In the genomic region with DNA sequence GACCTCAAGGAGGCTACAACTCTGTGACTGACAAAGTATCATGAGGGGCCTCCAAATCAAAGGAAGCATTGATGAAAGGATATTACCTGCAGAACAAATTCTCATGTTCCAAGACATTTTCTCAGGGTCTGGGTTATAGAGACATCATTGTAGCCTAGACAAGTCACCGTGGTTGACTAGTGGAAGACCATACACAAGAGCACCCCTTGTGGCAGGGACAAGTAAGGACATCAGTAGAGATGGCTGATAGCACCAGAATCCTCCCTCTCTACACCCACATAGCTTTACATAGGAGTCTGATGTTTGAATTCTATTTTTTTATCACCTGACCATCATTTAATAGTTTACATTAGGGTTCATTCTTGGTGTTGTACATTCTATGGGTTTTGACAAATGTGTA, we compare ENCODE assay signal across 13 cellular contexts. TPM values are rescaled to one million over a fixed set of nuclear protein-coding genes. Genes with fewer than 3 reads are reported as not detected.
DNase-seq lines count a peak whose midpoint lies in the region; TF ChIP-seq lines count a peak whose summit lies in the region.
"Had no signal": no experiment of that assay in that cellular context is flagged by ENCODE, and none has a peak within 500 bp of the region (broad histone marks: within the 10 kb centered on the region; RNA-seq: fewer than 3 reads in every experiment).

No MANE protein-coding gene starts in this region.

- H4K20me1 ChIP-seq in DOHH2 (ENCODE audit: control insufficient read depth, insufficient read depth, low read depth, low read length) (no peaks in the 10 kb centered on the region), GM23248 (ENCODE audit: insufficient read depth) (no peaks in the 10 kb centered on the region)

- no peaks in the 10 kb centered on the region for H3K4me1 ChIP-seq in DOHH2 (ENCODE audit: control insufficient read depth, low read length)
- H3K4me1 ChIP-seq in GM23248 (ENCODE audit: insufficient read depth): no peaks in the 10 kb centered on the region

- H3K4me2 ChIP-seq in DOHH2 (ENCODE audit: low read length) (no peak overlapping the region), GM23248 (ENCODE audit: unreplicated experiment) (no peak overlapping the region)

- no peak overlapping the region for H2AFZ ChIP-seq in GM23248

- TF ChIP-seq POLR2A in erythroblast (IDR thresholded peaks at IDR 0.05; ENCODE audit: low read length): no peak

- DNase-seq in GM23248 (peak; percentile 0), NCI-H69 (lab: John Stamatoyannopoulos, UW) (peak; percentile 35), erythroblast (lab: John Stamatoyannopoulos, UW) (peak; percentile 10), NCI-H1694 treated with DMSO at 0.1 percent for 48 hours (lab: John Stamatoyannopoulos, UW) (no peak), globus pallidus (ENCODE audit: low spot score) (no peak), NCI-H446 treated with DMSO at 0.1 percent for 48 hours (lab: John Stamatoyannopoulos, UW) (no peak)
- DNase-seq in activated naive CD4-positive, alpha-beta T cell treated with anti-CD3 and anti-CD28 coated beads, Interleukin-2, amount 10 ng/mL, durations not matched to agents 7 days and 5 days: no peak
- DNase-seq: activated gamma-delta T cell treated with Interleukin-2 at 50 U/mL for 16 hours; KG1; naive thymus-derived CD8-positive, alpha-beta T cell; NCI-H774; stimulated activated naive CD4-positive, alpha-beta T cell treated with Interleukin-2 at 50 U/mL for 16 hours had no signal

- H3K27me3 ChIP-seq in DOHH2 (ENCODE audit: control insufficient read depth, low read length): no peaks in the 10 kb centered on the region
- no peaks in the 10 kb centered on the region for H3K27me3 ChIP-seq in GM23248 (replicated peaks; ENCODE audit: insufficient read depth)

- H3K79me2 ChIP-seq in DOHH2 (ENCODE audit: control insufficient read depth, low read length): no peaks in the 10 kb centered on the region
- H3K79me2 ChIP-seq in GM23248 (ENCODE audit: insufficient read depth): no peaks in the 10 kb centered on the region

- no peak overlapping the region for H3K27ac Mint-ChIP-seq in activated naive CD4-positive, alpha-beta T cell treated with anti-CD3 and anti-CD28 coated beads, Interleukin-2, amount 10 ng/mL, durations not matched to agents 7 days and 5 days
- H3K27ac Mint-ChIP-seq: naive thymus-derived CD8-positive, alpha-beta T cell had no signal

- H3K4me3 ChIP-seq in DOHH2 (ENCODE audit: low read length) (no peak overlapping the region), GM23248 (no peak overlapping the region)

- 33 to 50% methylated on average over 1 of the region's 1 CpG for WGBS in GM23248 (ENCODE audit: low coverage in 1 of 2, low lambda C conversion rate in 2 of 2, missing lambda C conversion rate in 2 of 2), 2 experiments

- H3K4me3 Mint-ChIP-seq in activated naive CD4-positive, alpha-beta T cell treated with anti-CD3 and anti-CD28 coated beads, Interleukin-2, amount 10 ng/mL, durations not matched to agents 7 days and 5 days: no peak overlapping the region
- H3K4me3 Mint-ChIP-seq: naive thymus-derived CD8-positive, alpha-beta T cell had no signal

- CTCF ChIA-PET in activated naive CD4-positive, alpha-beta T cell treated with anti-CD3 and anti-CD28 coated beads, Interleukin-2, amount 10 ng/mL, durations not matched to agents 7 days and 5 days (lab: Charles Lee): interaction anchor here (0.9 to 1.1 kb wide), 2 partner anchors 9 to 31 kb away, joined by 3 read pairs; no protein-coding TSS in a partner anchor

- no peak overlapping the region for H3K9ac ChIP-seq in GM23248

- TF ChIP-seq CTCF in DOHH2 (IDR thresholded peaks at IDR 0.05; ENCODE audit: low read depth, low read length, poor library complexity, severe bottlenecking): peak; percentile 71

- H3F3A ChIP-seq in DOHH2 (ENCODE audit: control insufficient read depth, insufficient read depth) (no peaks in the 10 kb centered on the region), GM23248 (ENCODE audit: insufficient read depth) (no peaks in the 10 kb centered on the region)

- H3K9me2 ChIP-seq in DOHH2 (replicated peaks; ENCODE audit: control insufficient read depth, low read length) (no peaks in the 10 kb centered on the region), GM23248 (ENCODE audit: insufficient read depth) (no peaks in the 10 kb centered on the region)

- in situ Hi-C loops in GM23248 (cut with MboI): no loop called here

- peaks cover 6% of the 10 kb centered on the region for H3K9me3 Mint-ChIP-seq in activated naive CD4-positive, alpha-beta T cell treated with anti-CD3 and anti-CD28 coated beads, Interleukin-2, amount 10 ng/mL, durations not matched to agents 7 days and 5 days

- H3K4me1 Mint-ChIP-seq in activated naive CD4-positive, alpha-beta T cell treated with anti-CD3 and anti-CD28 coated beads, Interleukin-2, amount 10 ng/mL, durations not matched to agents 7 days and 5 days: no peaks in the 10 kb centered on the region
- H3K4me1 Mint-ChIP-seq: naive thymus-derived CD8-positive, alpha-beta T cell had no signal

- no peaks in the 10 kb centered on the region for H3K9me3 ChIP-seq in DOHH2 (ENCODE audit: control insufficient read depth, insufficient read depth, low read length)
- H3K9me3 ChIP-seq in GM23248 (ENCODE audit: low read depth): no peaks in the 10 kb centered on the region

- H3K27me3 Mint-ChIP-seq in activated naive CD4-positive, alpha-beta T cell treated with anti-CD3 and anti-CD28 coated beads, Interleukin-2, amount 10 ng/mL, durations not matched to agents 7 days and 5 days: no peaks in the 10 kb centered on the region
- H3K27me3 Mint-ChIP-seq: naive thymus-derived CD8-positive, alpha-beta T cell had no signal

- H3K36me3 Mint-ChIP-seq in activated naive CD4-positive, alpha-beta T cell treated with anti-CD3 and anti-CD28 coated beads, Interleukin-2, amount 10 ng/mL, durations not matched to agents 7 days and 5 days: no peaks in the 10 kb centered on the region
- H3K36me3 Mint-ChIP-seq: naive thymus-derived CD8-positive, alpha-beta T cell had no signal

- H3K27ac ChIP-seq in DOHH2 (ENCODE audit: low read depth, low read length): no peak overlapping the region
- H3K27ac ChIP-seq in GM23248: no peak overlapping the region

- H3K36me3 ChIP-seq in DOHH2 (ENCODE audit: control insufficient read depth, low read length) (no peaks in the 10 kb centered on the region), GM23248 (ENCODE audit: low read depth) (no peaks in the 10 kb centered on the region)

RNA-seq across cellular contexts. Expression of a gene that starts 32.5 kb away (rescaled TPM):
- total RNA-seq in GM23248 (2014; rRNA removed; shearing (Covaris generic)): not detected in 2 replicates
- polyA plus RNA-seq in GM23248 (2016; fragmentation: Nextera tagmentation; extraction: Ambion mirVana): not detected in 2 replicates
- polyA plus RNA-seq: naive thymus-derived CD8-positive, alpha-beta T cell had no signal

Comparison
In these comparisons a context has a peak if more than half of its experiments do, and no peak if none do; other contexts are left out.
1. DNase-seq: peak in GM23248 (single experiment), NCI-H69 (single experiment) and erythroblast (2 of 2); none in NCI-H1694 treated with DMSO at 0.1 percent for 48 hours (single experiment), globus pallidus (single experiment), activated naive CD4-positive, alpha-beta T cell treated with anti-CD3 and anti-CD28 coated beads, Interleukin-2, amount 10 ng/mL, durations not matched to agents 7 days and 5 days (single experiment) and NCI-H446 treated with DMSO at 0.1 percent for 48 hours (single experiment).